ENCODE assay signal across 8 cellular contexts in genomic region chr13:52793507-52793906, GRCh38. TPM values are rescaled to one million over a fixed set of nuclear protein-coding genes. Genes with fewer than 3 reads are reported as not detected.
"Had no signal": no experiment of that assay in that cellular context is flagged by ENCODE, and none has a peak within 500 bp of the region (broad histone marks: within the 10 kb centered on the region; RNA-seq: fewer than 3 reads in every experiment).

No MANE protein-coding gene starts in this region.

- DNase-seq: GM23248, GOT3, H7, HFFc6 had no signal

- H3K9ac ChIP-seq: GM23248 had no signal

- H3K4me3 Mint-ChIP-seq: HFFc6, IgD-negative memory B cell had no signal

- H3K4me1 ChIP-seq: HAP-1 had no signal

- H3K4me3 ChIP-seq: GM23248, HAP-1 had no signal

- H3K36me3 Mint-ChIP-seq: IgD-negative memory B cell had no signal

- H3K9me3 Mint-ChIP-seq: HFFc6, IgD-negative memory B cell had no signal

- H3K4me1 Mint-ChIP-seq: IgD-negative memory B cell had no signal

- H3K27ac Mint-ChIP-seq: HFFc6, IgD-negative memory B cell had no signal

- H3K36me3 ChIP-seq: HAP-1 had no signal

- H3K27ac ChIP-seq: GM23248 had no signal

- H3K9me3 ChIP-seq: HAP-1 had no signal

- H3K27me3 Mint-ChIP-seq: IgD-negative memory B cell had no signal

RNA-seq across cellular contexts. Expression of gene CNMD, which starts 53.9 kb away (rescaled TPM):
- total RNA-seq: GM23248, H4, HFFc6, HT-29 had no signal
- polyA plus RNA-seq: GM23248, IgD-negative memory B cell had no signal

RNA-seq across cellular contexts. Expression of gene PCDH8, which starts 54.9 kb away (rescaled TPM):
- total RNA-seq: GM23248, H4, HFFc6, HT-29 had no signal
- polyA plus RNA-seq: GM23248, IgD-negative memory B cell had no signal
